In genomic region chr17:81398170-81398854, GRCh38 we compare ENCODE assay signal across 8 cellular contexts.
DNase-seq lines count a peak whose midpoint lies in the region; ATAC-seq and TF ChIP-seq lines count a peak whose summit lies in the region.

No MANE protein-coding gene starts in this region.

- H3K4me3 ChIP-seq in muscle layer of colon (ENCODE audit: low read depth in 1 of 2, low read length in 2 of 2), result peak overlapping the region; percentile 68 to 77

- H3K9ac ChIP-seq in muscle layer of colon (ENCODE audit: low read length), result peak overlapping the region; percentile 51

- H3K27ac ChIP-seq in C4-2B (peak overlapping the region; percentile 95), cingulate gyrus (ENCODE audit: low read depth, low read length) (peak overlapping the region; percentile 72), muscle layer of colon (ENCODE audit: low read depth, low read length) (peak overlapping the region; percentile 81)

- peaks cover 33% of the 10 kb centered on the region for H3K4me1 ChIP-seq in muscle layer of colon (ENCODE audit: insufficient read depth, low read length)

- H3K27me3 ChIP-seq in muscle layer of colon (ENCODE audit: control insufficient read depth in 1 of 2, insufficient read depth in 2 of 2, low read length in 2 of 2), result no peaks in the 10 kb centered on the region

- no peak for ATAC-seq in HG02759 (IDR thresholded peaks at IDR 0.05; ENCODE audit: unreplicated experiment)
- ATAC-seq in GM19351 (IDR thresholded peaks at IDR 0.05; ENCODE audit: unreplicated experiment), result no peak

- H3K36me3 ChIP-seq in muscle layer of colon (ENCODE audit: insufficient read depth, low read length), result no peaks in the 10 kb centered on the region

- no peaks in the 10 kb centered on the region for H3K9me3 ChIP-seq in muscle layer of colon (ENCODE audit: low read length)

- TF ChIP-seq CTCF in C4-2B (conservative IDR thresholded peaks at IDR 0.05), result no peak

- DNase-seq in MV-4-11 (lab: John Stamatoyannopoulos, UW), result peak; percentile 83
- no peak for DNase-seq in SKM-1 (lab: John Stamatoyannopoulos, UW; ENCODE audit: unreplicated experiment)
- DNase-seq in SHP77 treated with DMSO at 0.1 percent for 48 hours (lab: John Stamatoyannopoulos, UW), result no peak
